8 cellular contexts compared by ENCODE assay signal in genomic region chr20:51220293-51220706, GRCh38.
DNase-seq lines count a peak whose midpoint lies in the region; ATAC-seq and TF ChIP-seq lines count a peak whose summit lies in the region.

No MANE protein-coding gene starts in this region.

- DNase-seq in GM10266 (ENCODE audit: extremely low spot score) (peak; percentile 65), OCI-M1 (lab: John Stamatoyannopoulos, UW) (peak; percentile 29), left cardiac atrium (peak; percentile 43), dedifferentiated amniotic fluid mesenchymal stem cell (ENCODE audit: extremely low spot score) (no peak)
- peak; percentile 82 for DNase-seq in activated effector memory CD4-positive, alpha-beta T cell treated with anti-CD3 and anti-CD28 coated beads, Interleukin-2, amount 50 U/mL, for 16 hours
- DNase-seq in stimulated activated CD4-positive, alpha-beta T cell treated with anti-CD3 and anti-CD28 coated beads, Interleukin-15, amount 100 ng/mL, for 48 hours (ENCODE audit: low read depth in 2 of 2), result peak; percentile 52 to 59

- intact Hi-C loops in left cardiac atrium (cut with DNase I), result loop anchor here in 1 of 2 donors (10.0 kb wide), 1 partner anchor 85 kb away; no protein-coding TSS in a partner anchor

- peak; percentile 85 for TF ChIP-seq CTCF in GM10266 (IDR thresholded peaks at IDR 0.05; ENCODE audit: control insufficient read depth, insufficient read depth, low read depth, missing control alignments)

- ATAC-seq in left cardiac atrium (peak in 1 of 2 donors; percentile 34), GM21447 (IDR thresholded peaks at IDR 0.05; ENCODE audit: unreplicated experiment) (no peak), HG02981 (IDR thresholded peaks at IDR 0.05; ENCODE audit: unreplicated experiment) (no peak)
